17 cellular contexts compared by ENCODE assay signal in the genomic region with DNA sequence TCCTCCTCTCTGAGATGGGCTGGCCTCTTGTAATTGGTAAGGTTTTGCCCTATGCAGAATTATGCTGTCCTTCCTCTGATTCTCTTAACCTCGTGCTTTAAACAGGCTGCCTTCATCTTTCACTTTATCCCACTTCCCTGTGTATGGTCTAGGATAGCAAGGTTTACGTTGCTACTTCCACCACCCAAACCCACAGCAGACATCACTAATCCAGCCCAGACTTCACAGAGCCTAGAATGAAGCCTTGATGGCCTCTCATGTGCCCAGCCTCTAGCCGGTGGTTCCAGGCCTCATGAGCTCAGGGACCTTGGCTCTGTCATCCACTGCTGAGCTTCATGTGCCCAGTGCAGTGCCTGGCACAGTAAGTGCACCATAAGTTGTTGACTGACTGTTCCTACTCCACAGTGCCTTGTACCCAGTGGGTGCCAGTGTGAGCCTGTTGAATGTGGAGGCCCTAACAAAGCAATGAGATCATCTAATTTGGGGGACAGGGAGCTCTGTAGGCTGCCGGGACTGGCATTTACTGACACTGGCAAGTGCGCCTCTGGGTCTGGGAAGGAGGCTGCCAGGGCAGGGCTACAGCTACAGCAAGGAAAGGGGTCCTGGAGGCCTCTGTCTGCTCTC. TPM values are rescaled to one million over a fixed set of nuclear protein-coding genes. Genes with fewer than 3 reads are reported as not detected.
DNase-seq lines count a peak whose midpoint lies in the region; ATAC-seq, FAIRE-seq and TF ChIP-seq lines count a peak whose summit lies in the region.
"Had no signal": no experiment of that assay in that cellular context is flagged by ENCODE, and none has a peak within 500 bp of the region (broad histone marks: within the 10 kb centered on the region; RNA-seq: fewer than 3 reads in every experiment).

No MANE protein-coding gene starts in this region.

- peak overlapping the region; percentile 69; the same call in 1 of the 2 replicates for H3K23ac ChIP-seq in IMR-90 (ENCODE audit: low read depth, low read length)

- H3K27me3 Mint-ChIP-seq in CD8-positive, alpha-beta T cell (ENCODE audit: low read depth) = no peaks in the 10 kb centered on the region
- no peaks in the 10 kb centered on the region for H3K27me3 Mint-ChIP-seq in osteocyte (ENCODE audit: unreplicated experiment)

- H3K18ac ChIP-seq in IMR-90 (ENCODE audit: low read depth, low read length) = 0 out of 2 replicates have a peak overlapping the region, but pooled peaks have one; percentile 16

- H2AK5ac ChIP-seq in IMR-90 (ENCODE audit: low read depth, low read length) = peak overlapping the region; percentile 91

- peak overlapping the region; percentile 50 for H2BK20ac ChIP-seq in IMR-90 (ENCODE audit: low read depth, low read length)

- FAIRE-seq in K562 (lab: Jason Lieb, UNC) = no peak
- FAIRE-seq: HepG2 had no signal

- H3K56ac ChIP-seq in IMR-90 (ENCODE audit: extremely low read depth, insufficient read depth, low read length) = no peak overlapping the region

- H3K9me3 Mint-ChIP-seq in CD8-positive, alpha-beta T cell = no peaks in the 10 kb centered on the region
- no peaks in the 10 kb centered on the region for H3K9me3 Mint-ChIP-seq in osteocyte (ENCODE audit: unreplicated experiment)

- H3K9ac ChIP-seq in IMR-90 (ENCODE audit: low read depth, low read length) = no peak overlapping the region
- H3K9ac ChIP-seq in K562 (ENCODE audit: insufficient read depth in 1 of 2, low read depth in 2 of 2, low read length in 2 of 2) = peak overlapping the region in 1 of 2 experiments; percentile 66; a peak in 2 of 4 replicates

- no TSS peak for BruUV-seq in IMR-90 (replicated peaks; lab: Mats Ljungman, UMichigan)
- BruUV-seq in K562 (replicated peaks; lab: Mats Ljungman, UMichigan) = no TSS peak

- in situ Hi-C loops in IMR-90 (cut with MboI; ENCODE audit: low sequenced_read_pairs) = no loop called here
- in situ Hi-C loops in K562 (cut with MboI) = no loop called here

- H3K4me3 Mint-ChIP-seq in CD8-positive, alpha-beta T cell = no peak overlapping the region
- no peak overlapping the region for H3K4me3 Mint-ChIP-seq in osteocyte (ENCODE audit: unreplicated experiment)

- intact Hi-C loops in CD8-positive, alpha-beta T cell (cut with DNase I, micrococcal nuclease) = no loop called here
- intact Hi-C loops in IMR-90 (cut with micrococcal nuclease) (no loop called here), K562 (cut with micrococcal nuclease) (no loop called here)

- peak overlapping the region; percentile 87 for H3K4ac ChIP-seq in IMR-90 (ENCODE audit: low read depth, low read length)

- H2BK15ac ChIP-seq in IMR-90 (ENCODE audit: low read depth, low read length) = peak overlapping the region; percentile 95; the same call in 2 of the 3 replicates

- no peak overlapping the region for H3K4me2 ChIP-seq in IMR-90 (ENCODE audit: low read depth, low read length)
- H3K4me2 ChIP-seq in K562 (ENCODE audit: insufficient read depth, low read length) = no peak overlapping the region

- peak overlapping the region; percentile 83 for H2BK120ac ChIP-seq in IMR-90 (ENCODE audit: low read depth, low read length)

- no peaks in the 10 kb centered on the region for H3K27me3 ChIP-seq in CD8-positive, alpha-beta T cell (ENCODE audit: insufficient read depth, low read length)
- H3K27me3 ChIP-seq in IMR-90 (ENCODE audit: control insufficient read depth, insufficient read depth, low read length) (no peaks in the 10 kb centered on the region), K562 (ENCODE audit: control insufficient read depth in 2 of 2, insufficient read depth in 2 of 2, low read length in 2 of 2) (no peaks in the 10 kb centered on the region)

- H4K20me1 ChIP-seq in IMR-90 (ENCODE audit: insufficient read depth, low read length) (peaks cover 46% of the 10 kb centered on the region), K562 (replicated peaks; ENCODE audit: control insufficient read depth, insufficient read depth, low read length) (no peaks in the 10 kb centered on the region; the same call in none of the 2 replicates)

- dilution Hi-C loops in IMR-90 (cut with HindIII; ENCODE audit: low sequenced_read_pairs, unreplicated experiment) = no loop called here

- H3K14ac ChIP-seq in IMR-90 (replicated peaks; ENCODE audit: low read depth, low read length) = peak overlapping the region; percentile 64

- H2AFZ ChIP-seq in IMR-90 (replicated peaks; ENCODE audit: low read length, poor library complexity) = peak overlapping the region; percentile 33
- H2AFZ ChIP-seq in K562 (ENCODE audit: low read depth, low read length) = no peak overlapping the region

- H2BK5ac ChIP-seq in IMR-90 (ENCODE audit: low read depth, low read length, poor library complexity, severe bottlenecking) = peak overlapping the region; percentile 17

- peaks cover 96% of the 10 kb centered on the region for H3K79me2 ChIP-seq in K562 (ENCODE audit: control insufficient read depth, insufficient read depth, low read length)

- POLR2A ChIA-PET in CD8-positive, alpha-beta T cell (lab: Charles Lee) = interaction anchor here (1.7 kb wide), 1 partner anchor 10 kb away, joined by 6 read pairs; no protein-coding TSS in a partner anchor
- POLR2A ChIA-PET in IMR-90 (lab: Charles Lee; ENCODE audit: unreplicated experiment) = interaction anchor here (0.5 kb wide), 1 partner anchor 47 kb away, joined by 3 read pairs; no protein-coding TSS in a partner anchor
- POLR2A ChIA-PET in K562 (lab: Yijun Ruan, JAX) = interaction anchor here (0.6 to 3.4 kb wide), 6 partner anchors 9 to 1049 kb away, joined by 3 to 34 read pairs (median 6); no protein-coding TSS in a partner anchor

- peaks cover 49 to 92% of the 10 kb centered on the region in 2 experiments for H3K79me1 ChIP-seq in IMR-90 (ENCODE audit: low read depth in 1 of 2, low read length in 2 of 2)

- peak overlapping the region; percentile 14 for H3K27ac Mint-ChIP-seq in CD8-positive, alpha-beta T cell
- peak overlapping the region; percentile 82 for H3K27ac Mint-ChIP-seq in osteocyte (ENCODE audit: unreplicated experiment)

- CTCF ChIA-PET in CD8-positive, alpha-beta T cell (lab: Charles Lee) = interaction anchor here (1.4 to 1.7 kb wide), 3 partner anchors 11 to 46 kb away, joined by 4 to 5 read pairs (median 4); no protein-coding TSS in a partner anchor
- CTCF ChIA-PET in IMR-90 (lab: Yijun Ruan, JAX) (interaction anchor here (0.9 to 1.2 kb wide), 2 partner anchors 9 to 21 kb away, joined by 3 read pairs; no protein-coding TSS in a partner anchor), K562 (lab: Yijun Ruan, JAX; ENCODE audit: low intra/inter-chr PET ratio) (no interaction called here)

- no peak for ATAC-seq in CD8-positive, alpha-beta T cell
- ATAC-seq in IMR-90 (ENCODE audit: low read depth) (no peak), K562 (no peak), HG02938 (IDR thresholded peaks at IDR 0.05; ENCODE audit: unreplicated experiment) (no peak), GM18868 (IDR thresholded peaks at IDR 0.05; ENCODE audit: unreplicated experiment) (no peak)
- ATAC-seq: HepG2, left lobe of liver had no signal

- no peak for TF ChIP-seq POLR2A in IMR-90 (IDR thresholded peaks at IDR 0.05; ENCODE audit: low read depth, low read length)
- TF ChIP-seq POLR2A in K562 (conservative IDR thresholded peaks at IDR 0.05) = 0 out of 2 replicates have a peak, but pooled peaks have one; percentile 39

- peak overlapping the region; percentile 58 for H2AK9ac ChIP-seq in IMR-90 (replicated peaks; ENCODE audit: low read depth, low read length, poor library complexity)

- H3K9me1 ChIP-seq in IMR-90 (ENCODE audit: insufficient read depth, low read length) = peaks cover 45% of the 10 kb centered on the region
- peaks cover 4% of the 10 kb centered on the region for H3K9me1 ChIP-seq in K562 (ENCODE audit: control insufficient read depth, insufficient read depth, low read length)

- no CpG with 5 or more reads among the region's 5 CpGs for WGBS in IMR-90 (ENCODE audit: extremely low coverage in 2 of 2, insufficient read length in 1 of 2), 2 experiments
- 91% methylated on average over 5 of the region's 5 CpGs for WGBS in K562 (ENCODE audit: insufficient coverage, low coverage, missing lambda C conversion rate)

- peaks cover 5% of the 10 kb centered on the region for H3K36me3 ChIP-seq in CD8-positive, alpha-beta T cell (ENCODE audit: insufficient read depth, low read length)
- H3K36me3 ChIP-seq in IMR-90 (ENCODE audit: control insufficient read depth, insufficient read depth, low read length) = peaks cover 43% of the 10 kb centered on the region
- peaks cover 100% of the 10 kb centered on the region for H3K36me3 ChIP-seq in K562 (ENCODE audit: control insufficient read depth, insufficient read depth, low read length)
- H3K36me3 ChIP-seq: prostate gland had no signal

- H3K4me3 ChIP-seq in CD8-positive, alpha-beta T cell (ENCODE audit: low read depth, low read length) = no peak overlapping the region
- H3K4me3 ChIP-seq in IMR-90 (ENCODE audit: insufficient read depth, low read depth, low read length) (no peak overlapping the region), K562 (no peak overlapping the region)
- H3K4me3 ChIP-seq: prostate gland had no signal

- no peaks in the 10 kb centered on the region for H3K9me3 ChIP-seq in CD8-positive, alpha-beta T cell (ENCODE audit: low read length)
- H3K9me3 ChIP-seq in IMR-90 (ENCODE audit: control insufficient read depth, insufficient read depth, low read length) (no peaks in the 10 kb centered on the region), K562 (replicated peaks; ENCODE audit: control insufficient read depth, insufficient read depth, low read depth, low read length) (no peaks in the 10 kb centered on the region)
- H3K9me3 ChIP-seq: prostate gland had no signal

- peak overlapping the region in 1 of 2 experiments; percentile 27; a peak in 2 of 4 replicates for H4K8ac ChIP-seq in IMR-90 (ENCODE audit: low read depth in 2 of 2, low read length in 2 of 2)

- H3K4me1 ChIP-seq in CD8-positive, alpha-beta T cell (ENCODE audit: insufficient read depth, low read length) = no peaks in the 10 kb centered on the region
- peaks cover 43% of the 10 kb centered on the region for H3K4me1 ChIP-seq in IMR-90 (ENCODE audit: control insufficient read depth, insufficient read depth, low read length)
- H3K4me1 ChIP-seq in K562 (replicated peaks in 1 of 2; ENCODE audit: control insufficient read depth in 2 of 2, insufficient read depth in 2 of 2, low read length in 2 of 2) = peaks cover 37 to 39% of the 10 kb centered on the region in 2 experiments
- H3K4me1 ChIP-seq: prostate gland had no signal

- peak overlapping the region; percentile 88 for H4K91ac ChIP-seq in IMR-90 (ENCODE audit: insufficient read depth, low read depth, low read length)

- no peak for TF ChIP-seq CTCF in CD8-positive, alpha-beta T cell (IDR thresholded peaks at IDR 0.05)
- no peak for TF ChIP-seq CTCF in IMR-90 (conservative IDR thresholded peaks at IDR 0.05; ENCODE audit: low read depth, low read length)
- TF ChIP-seq CTCF in K562 (IDR thresholded peaks at IDR 0.05 in 2 of 3, conservative IDR thresholded peaks at IDR 0.05 in 1 of 3; ENCODE audit: insufficient read depth in 2 of 3, low read depth in 1 of 3, low read length in 3 of 3) = no peak
- TF ChIP-seq CTCF in osteocyte (IDR thresholded peaks at IDR 0.05) = no peak

- peaks cover 59% of the 10 kb centered on the region for H3K36me3 Mint-ChIP-seq in CD8-positive, alpha-beta T cell
- peaks cover 7% of the 10 kb centered on the region for H3K36me3 Mint-ChIP-seq in osteocyte (ENCODE audit: unreplicated experiment)

- H4K5ac ChIP-seq in IMR-90 (ENCODE audit: low read depth, low read length) = no peak overlapping the region

- no peak for TF ChIP-seq EP300 in K562 (IDR thresholded peaks at IDR 0.05; ENCODE audit: low read length)

- H3K27ac ChIP-seq in CD8-positive, alpha-beta T cell (ENCODE audit: low read depth, low read length) = no peak overlapping the region
- H3K27ac ChIP-seq in IMR-90 (ENCODE audit: insufficient read depth, low read length) = no peak overlapping the region
- H3K27ac ChIP-seq in K562 (ENCODE audit: extremely low read depth, low read depth, low read length) = peak overlapping the region; percentile 29; the same call in 1 of the 3 replicates
- H3K27ac ChIP-seq: C4-2B, prostate gland had no signal

- H3K4me1 Mint-ChIP-seq in CD8-positive, alpha-beta T cell (ENCODE audit: low read depth) = peaks cover 10% of the 10 kb centered on the region
- peaks cover 57% of the 10 kb centered on the region for H3K4me1 Mint-ChIP-seq in osteocyte (ENCODE audit: unreplicated experiment)

- TF ChIP-seq RAD21 in IMR-90 (IDR thresholded peaks at IDR 0.05; ENCODE audit: low read length) (no peak), K562 (CRISPR knock-in tag; conservative IDR thresholded peaks at IDR 0.05 in 1 of 2, IDR thresholded peaks at IDR 0.05 in 1 of 2) (no peak)

- DNase-seq in CD8-positive, alpha-beta T cell = no peak
- no peak for DNase-seq in IMR-90
- DNase-seq in K562 (ENCODE audit: extremely low read depth in 1 of 4, low spot score in 3 of 4) = no peak
- no peak for DNase-seq in osteocyte (ENCODE audit: extremely low spot score, unreplicated experiment)
- no peak for DNase-seq in NCI-H187 (lab: John Stamatoyannopoulos, UW)
- DNase-seq: activated CD4-positive, alpha-beta T cell treated with anti-CD3 and anti-CD28 coated beads for 48 hours; activated T-cell treated with anti-CD3 and anti-CD28 coated beads, Interleukin-2, amount 50 U/mL, for 1 hour; foreskin melanocyte; H7; NCI-H1048; Right ventricle myocardium superior had no signal

RNA-seq across cellular contexts. Expression of a gene that starts 12.5 kb away (rescaled TPM):
- total RNA-seq in CD8-positive, alpha-beta T cell = 10 to 100 TPM; 25.8 to 30.9 TPM
- total RNA-seq in IMR-90 (2012; rRNA removed) = 29.9 and 32.5 TPM in 2 replicates
- 39.3 and 39.4 TPM in 2 replicates for polyA plus RNA-seq in IMR-90 (2012; rRNA removed)
- 14.9 and 24.2 TPM in 2 replicates for polyA plus RNA-seq in IMR-90 (2012; cell fraction: cytosol; rRNA removed)
- 70.6 and 99.2 TPM in 2 replicates for polyA plus RNA-seq in IMR-90 (2012; cell fraction: nucleus; rRNA removed; ENCODE audit: low replicate concordance)
- total RNA-seq in K562 (2011; cell fraction: chromatin; rRNA removed; ENCODE audit: low replicate concordance) = 361 and 756 TPM in 2 replicates
- 315 and 326 TPM in 2 replicates for total RNA-seq in K562 (2011; cell fraction: nucleolus; rRNA removed)
- 358 and 388 TPM in 2 replicates for total RNA-seq in K562 (2011; cell fraction: nucleoplasm; rRNA removed)
- 106 and 223 TPM in 2 replicates for total RNA-seq in K562 (2014; rRNA removed)
- total RNA-seq in K562 (2014; rRNA removed; fragmentation: Illumina TruSeq; extraction: Trizol) = 79.6 and 90.2 TPM in 2 replicates
- total RNA-seq in K562 (2015; rRNA removed; fragmentation: Illumina TruSeq; extraction: Trizol) = 91.9 and 93.2 TPM in 2 replicates
- 194 and 203 TPM in 2 replicates for total RNA-seq in K562 (2021)
- 71.4 and 100 TPM in 2 replicates for polyA plus RNA-seq in K562 (2011; rRNA removed)
- polyA plus RNA-seq in K562 (2011; cell fraction: cytosol; rRNA removed) = 56.5 and 73.9 TPM in 2 replicates
- polyA plus RNA-seq in K562 (2011; cell fraction: nucleus; rRNA removed) = 434 and 457 TPM in 2 replicates
- polyA plus RNA-seq in K562 (2012) = 52.3 and 64.9 TPM in 2 replicates
- polyA plus RNA-seq in K562 (2014; fragmentation: Illumina TruSeq; extraction: Trizol) = 121 and 139 TPM in 2 replicates
- 10 to 100 TPM; 12.3 to 14.8 TPM for polyA plus RNA-seq in K562 (2014; fragmentation: Nextera tagmentation; extraction: Ambion mirVana)
- 111 and 129 TPM in 2 replicates for polyA plus RNA-seq in K562 (2014; rRNA removed)
- 75.5 and 106 TPM in 2 replicates for polyA minus RNA-seq in K562 (2011; rRNA and poly(A)+ RNA removed)
- polyA minus RNA-seq in K562 (2011; cell fraction: cytosol; rRNA and poly(A)+ RNA removed) = 40.8 and 83.0 TPM in 2 replicates
- polyA minus RNA-seq in K562 (2011; cell fraction: nucleus; rRNA and poly(A)+ RNA removed) = 138 and 192 TPM in 2 replicates
- total RNA-seq in osteocyte = 37.2 and 41.9 TPM in 2 replicates
